1 cellular context compared by ENCODE assay signal in genomic region chr2:905091-905832, GRCh38.
TF ChIP-seq lines count a peak whose summit lies in the region.

No MANE protein-coding gene starts in this region.

TF ChIP-seq in H1, 55 proteins besides CTCF, POLR2A, EP300 and RAD21:
- no peak for TF ChIP-seq HDAC2 (IDR thresholded peaks at IDR 0.05; ENCODE audit: borderline replicate concordance in 1 of 2, low read depth in 2 of 2, low read length in 2 of 2)
- TF ChIP-seq POU5F1 (IDR thresholded peaks at IDR 0.05; ENCODE audit: low read depth, low read length) = no peak
- TF ChIP-seq RBBP5 (IDR thresholded peaks at IDR 0.05; ENCODE audit: borderline replicate concordance, low read depth, low read length) = no peak
- TF ChIP-seq SP1 (IDR thresholded peaks at IDR 0.05; ENCODE audit: low read depth, low read length) = no peak
- TF ChIP-seq ASH2L (IDR thresholded peaks at IDR 0.05; ENCODE audit: low read length) = no peak
- no peak for TF ChIP-seq POLR2AphosphoS5 (IDR thresholded peaks at IDR 0.05; ENCODE audit: low read depth, low read length)
- TF ChIP-seq CHD2 (IDR thresholded peaks at IDR 0.05; ENCODE audit: low read length) = no peak
- no peak for TF ChIP-seq GABPA (IDR thresholded peaks at IDR 0.05; ENCODE audit: borderline replicate concordance, insufficient read depth, low read length)
